8 cellular contexts compared by ENCODE assay signal in the genomic region with DNA sequence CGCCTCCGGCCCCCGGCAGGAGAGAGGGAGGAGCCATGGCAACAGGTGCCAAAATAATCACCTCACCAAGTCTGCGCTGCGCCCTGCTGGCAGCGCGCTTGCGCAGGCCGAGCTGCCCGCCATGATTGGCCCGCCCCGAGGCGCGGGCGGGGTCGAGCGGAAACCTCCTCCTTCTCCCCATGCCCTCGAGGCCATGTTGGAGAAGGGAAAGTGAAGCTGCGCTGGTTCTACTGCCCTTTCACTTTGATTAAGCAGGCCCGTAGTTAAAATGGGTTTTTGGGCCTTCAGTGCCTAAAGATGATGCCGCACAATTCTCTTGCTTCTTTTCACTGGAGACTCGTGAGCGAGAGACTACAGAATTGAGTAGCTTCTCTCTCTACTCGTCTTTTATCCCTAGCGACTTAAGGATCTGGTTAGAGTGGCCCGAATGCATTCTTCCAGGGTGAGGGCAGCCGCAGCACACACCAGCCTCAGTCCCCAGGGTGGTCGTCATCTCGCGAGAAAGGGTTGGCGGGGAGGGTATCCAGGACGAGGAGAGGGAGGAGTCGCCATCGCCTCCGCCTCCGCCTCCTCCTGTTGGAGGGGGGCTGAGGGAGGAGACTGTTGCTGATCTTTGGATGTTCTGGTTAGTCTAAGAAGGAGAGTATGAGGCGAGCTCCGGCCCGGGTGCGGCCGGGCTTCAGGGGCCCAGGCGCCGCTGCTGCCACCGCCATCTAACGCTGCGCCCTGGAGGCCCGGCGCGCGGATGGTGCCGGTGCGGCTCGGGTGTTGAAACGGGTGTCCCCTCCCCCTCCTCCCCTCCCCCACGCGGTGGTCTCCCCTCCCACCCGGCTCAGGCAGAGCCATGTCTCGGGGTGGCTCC. TPM values are rescaled to one million over a fixed set of nuclear protein-coding genes. Genes with fewer than 3 reads are reported as not detected.
DNase-seq lines count a peak whose midpoint lies in the region; ATAC-seq and TF ChIP-seq lines count a peak whose summit lies in the region.

A gene with protein sequence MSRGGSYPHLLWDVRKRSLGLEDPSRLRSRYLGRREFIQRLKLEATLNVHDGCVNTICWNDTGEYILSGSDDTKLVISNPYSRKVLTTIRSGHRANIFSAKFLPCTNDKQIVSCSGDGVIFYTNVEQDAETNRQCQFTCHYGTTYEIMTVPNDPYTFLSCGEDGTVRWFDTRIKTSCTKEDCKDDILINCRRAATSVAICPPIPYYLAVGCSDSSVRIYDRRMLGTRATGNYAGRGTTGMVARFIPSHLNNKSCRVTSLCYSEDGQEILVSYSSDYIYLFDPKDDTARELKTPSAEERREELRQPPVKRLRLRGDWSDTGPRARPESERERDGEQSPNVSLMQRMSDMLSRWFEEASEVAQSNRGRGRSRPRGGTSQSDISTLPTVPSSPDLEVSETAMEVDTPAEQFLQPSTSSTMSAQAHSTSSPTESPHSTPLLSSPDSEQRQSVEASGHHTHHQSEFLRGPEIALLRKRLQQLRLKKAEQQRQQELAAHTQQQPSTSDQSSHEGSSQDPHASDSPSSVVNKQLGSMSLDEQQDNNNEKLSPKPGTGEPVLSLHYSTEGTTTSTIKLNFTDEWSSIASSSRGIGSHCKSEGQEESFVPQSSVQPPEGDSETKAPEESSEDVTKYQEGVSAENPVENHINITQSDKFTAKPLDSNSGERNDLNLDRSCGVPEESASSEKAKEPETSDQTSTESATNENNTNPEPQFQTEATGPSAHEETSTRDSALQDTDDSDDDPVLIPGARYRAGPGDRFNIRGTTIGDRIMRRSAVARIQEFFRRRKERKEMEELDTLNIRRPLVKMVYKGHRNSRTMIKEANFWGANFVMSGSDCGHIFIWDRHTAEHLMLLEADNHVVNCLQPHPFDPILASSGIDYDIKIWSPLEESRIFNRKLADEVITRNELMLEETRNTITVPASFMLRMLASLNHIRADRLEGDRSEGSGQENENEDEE (plus strand): TSS at position 616 of the 862 bp plus-strand sequence. CDS start 229 bp downstream, at position 845.

- H3K27me3 ChIP-seq in Karpas-422 (ENCODE audit: low read length) (no peaks in the 10 kb centered on the region), esophagus squamous epithelium (no peaks in the 10 kb centered on the region)

- peak within 1 kb of the TSS; percentile 56; the same call in 1 of the 2 replicates for H2AFZ ChIP-seq in Karpas-422 (ENCODE audit: low read length)

- peak in 3 of 4 donors; percentile 56 to 94 (median 91) for TF ChIP-seq POLR2A in esophagus squamous epithelium (IDR thresholded peaks at IDR 0.05)

- peaks cover 5% of the 10 kb centered on the region for H3K36me3 ChIP-seq in Karpas-422 (ENCODE audit: insufficient read depth, low read length)
- H3K36me3 ChIP-seq in esophagus squamous epithelium: no peaks in the 10 kb centered on the region

- H3K27ac ChIP-seq in Karpas-422 (ENCODE audit: low read length) (peak within 1 kb of the TSS; percentile 91), esophagus squamous epithelium (peak within 1 kb of the TSS; percentile 96 to 99 (median 98))

- H3K9me2 ChIP-seq in Karpas-422 (replicated peaks; ENCODE audit: insufficient read depth, low read length): no peaks in the 10 kb centered on the region

- H3K9ac ChIP-seq in Karpas-422 (ENCODE audit: low read length): peak within 1 kb of the TSS; percentile 83

- WGBS in esophagus squamous epithelium, 2 donors: 0% methylated on average over 7 to 29 of the region's 58 CpGs

- H3K4me3 ChIP-seq in Karpas-422 (ENCODE audit: low read length) (peak within 1 kb of the TSS; percentile 77), esophagus squamous epithelium (peak within 1 kb of the TSS; percentile 88 to 97 (median 92))

- H3K79me2 ChIP-seq in Karpas-422 (ENCODE audit: low read length): peaks cover 89% of the 10 kb centered on the region

- H3K4me1 ChIP-seq in Karpas-422 (ENCODE audit: low read length) (peaks cover 37% of the 10 kb centered on the region), esophagus squamous epithelium (peaks cover 0 to 60% (median 16%) of the 10 kb centered on the region in 3 donors)

- intact Hi-C loops in esophagus squamous epithelium (cut with DNase I): no loop called here

- peak within 1 kb of the TSS; percentile 92 for H3K4me2 ChIP-seq in Karpas-422 (ENCODE audit: low read depth, low read length, poor library complexity, severe bottlenecking)

- peak in 1 of 6 experiments; percentile 7 for TF ChIP-seq CTCF in esophagus squamous epithelium (IDR thresholded peaks at IDR 0.05)

- H3K9me3 ChIP-seq in Karpas-422 (ENCODE audit: low read length) (no peaks in the 10 kb centered on the region), esophagus squamous epithelium (no peaks in the 10 kb centered on the region)

- peak; percentile 75 for ATAC-seq in GM21825 (IDR thresholded peaks at IDR 0.05; ENCODE audit: unreplicated experiment)

- DNase-seq in DMS79 treated with DMSO at 0.1 percent for 48 hours (lab: John Stamatoyannopoulos, UW): peak; percentile 95
- DNase-seq in Karpas-422: peak; percentile 99
- peak; percentile 97 for DNase-seq in RKO (ENCODE audit: low spot score)
- DNase-seq in activated T-helper 1 cell treated with Interleukin-2 at 50 U/mL for 16 hours (ENCODE audit: low read depth): peak; percentile 98
- peak; percentile 85 for DNase-seq in esophagus squamous epithelium (lab: John Stamatoyannopoulos, UW)
- DNase-seq in myocyte (ENCODE audit: low read depth): peak; percentile 99
- peak; percentile 93 to 94 for DNase-seq in stimulated activated CD8-positive, alpha-beta memory T cell treated with anti-CD3 and anti-CD28 coated beads, Interleukin-7, amount 100 ng/mL, for 48 hours (ENCODE audit: extremely low read depth in 1 of 2, low read depth in 1 of 2)

- no peaks in the 10 kb centered on the region for H4K20me1 ChIP-seq in Karpas-422 (ENCODE audit: insufficient read depth, low read depth, low read length)

RNA-seq across cellular contexts. Expression of the gene that starts here (rescaled TPM):
- total RNA-seq in Karpas-422 (2014; rRNA removed; shearing (Covaris generic); ENCODE audit: low replicate concordance): 80.0 and 84.6 TPM in 2 replicates
- 10 to 100 TPM; 20.1 to 65.8 (median 44.5) TPM for total RNA-seq in esophagus squamous epithelium
- 118 TPM in 2 replicates for total RNA-seq in myocyte
- 111 TPM for polyA plus RNA-seq in myocyte (2012)

Comparison
In these comparisons a context has a peak if more than half of its experiments do, and no peak if none do; other contexts are left out.
1. Peak in every context shown above with its lines: DNase-seq, ATAC-seq, H3K4me3 ChIP-seq and H3K27ac ChIP-seq.